ENCODE assay signal across 21 cellular contexts in the genomic region with DNA sequence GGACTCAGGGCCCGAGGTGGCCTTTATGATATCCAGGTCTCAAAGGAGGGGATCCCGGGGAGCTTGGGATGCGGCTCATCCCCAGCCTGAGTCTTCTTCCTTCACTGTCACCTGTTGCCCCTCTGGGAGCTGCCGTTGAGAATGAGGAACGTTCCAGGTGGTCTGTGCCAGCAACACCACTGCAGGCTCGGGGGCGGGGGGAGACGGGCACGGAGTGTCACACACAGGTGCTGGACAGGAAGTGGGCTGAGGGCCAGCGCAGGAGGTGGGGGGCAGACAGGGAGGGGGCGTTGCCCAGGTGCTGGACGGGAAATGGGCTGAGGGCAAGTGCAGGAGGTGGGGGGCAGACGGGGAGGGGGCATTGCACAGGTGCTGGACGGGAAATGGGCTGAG.
"Had no signal": no experiment of that assay in that cellular context is flagged by ENCODE, and none has a peak within 500 bp of the region (broad histone marks: within the 10 kb centered on the region; RNA-seq: fewer than 3 reads in every experiment).

No MANE protein-coding gene starts in this region.

- H3K27me3 ChIP-seq: body of pancreas, upper lobe of left lung had no signal

- H3K9me3 ChIP-seq: body of pancreas, colonic mucosa, esophagus squamous epithelium, left ventricle myocardium inferior, upper lobe of left lung had no signal

- DNase-seq: activated CD4-positive, alpha-beta T cell treated with anti-CD3 and anti-CD28 coated beads, Interleukin-2, amount 10 ng/mL, durations not matched to agents 24 days and 14 days; activated CD8-positive, alpha-beta memory T cell treated with anti-CD3 and anti-CD28 coated beads, Interleukin-2, amount 50 U/mL, for 4 hours; activated CD8-positive, alpha-beta T cell treated with anti-CD3 and anti-CD28 coated beads, Interleukin-2, amount 10 ng/mL, durations not matched to agents 7 days and 5 days; activated gamma-delta T cell; activated T-cell treated with anti-CD3 and anti-CD28 coated beads, Interleukin-2, amount 50 U/mL, for 48 hours; amniotic stem cell; body of pancreas; caudate nucleus; colonic mucosa; effector CD4-positive, alpha-beta T cell; esophagus squamous epithelium; hypothalamus; left ventricle myocardium inferior; mesendoderm; natural killer cell; retina; stimulated activated CD4-positive, alpha-beta T cell treated with anti-CD3 and anti-CD28 coated beads, Interleukin-4, amount 100 ng/mL, for 1 hour; stimulated activated naive CD4-positive, alpha-beta T cell had no signal

- ATAC-seq: activated CD8-positive, alpha-beta T cell treated with anti-CD3 and anti-CD28 coated beads, Interleukin-2, amount 10 ng/mL, durations not matched to agents 7 days and 5 days; activated naive CD4-positive, alpha-beta T cell treated with anti-CD3 and anti-CD28 coated beads, Interleukin-2, amount 50 U/mL, for 72 hours; body of pancreas; WTC11 had no signal

- H3K36me3 ChIP-seq: colonic mucosa, esophagus squamous epithelium, left ventricle myocardium inferior, upper lobe of left lung had no signal

- H3K27ac ChIP-seq: body of pancreas, colonic mucosa, left ventricle myocardium inferior had no signal

- H3K4me3 ChIP-seq: body of pancreas, colonic mucosa, esophagus squamous epithelium, left ventricle myocardium inferior, upper lobe of left lung had no signal
